ENCODE assay signal across 26 cellular contexts in the genomic region with DNA sequence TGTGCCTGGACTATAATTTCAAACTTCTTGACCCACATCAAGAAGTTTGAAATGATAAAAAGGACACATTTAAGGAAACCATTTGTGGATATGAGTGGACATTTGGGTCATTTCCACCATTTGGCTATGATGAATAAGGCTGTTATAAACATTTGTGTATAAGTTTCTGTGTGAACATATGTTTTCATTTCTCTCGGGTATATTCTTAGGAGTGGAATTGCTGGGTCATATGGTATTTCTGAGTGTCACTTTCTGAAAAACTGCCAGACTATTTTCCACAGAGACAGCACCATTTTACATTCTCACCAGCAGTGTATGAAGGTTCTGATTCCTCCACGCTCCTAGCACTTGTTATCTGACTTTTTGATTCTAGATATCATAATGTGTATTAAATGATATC.
"Had no signal": no experiment of that assay in that cellular context is flagged by ENCODE, and none has a peak within 500 bp of the region (broad histone marks: within the 10 kb centered on the region; RNA-seq: fewer than 3 reads in every experiment).

No MANE protein-coding gene starts in this region.

- H3K27ac Mint-ChIP-seq: naive thymus-derived CD8-positive, alpha-beta T cell; nephron; progenitor cell of endocrine pancreas; stimulated activated memory B cell treated with anti-CD40 and anti-IgM and Interleukin-4, amounts not matched to agents 10 μg/mL and 1 μg/mL and 100 μg/mL, for 72 hours; stimulated activated naive CD8-positive, alpha-beta T cell treated with anti-CD3 and anti-CD28 coated beads, Interleukin-15, amount 100 ng/mL, for 72 hours; type B pancreatic cell had no signal

- ATAC-seq: left colon; left lung; lower lobe of right lung; naive thymus-derived CD8-positive, alpha-beta T cell; right lobe of liver; stimulated activated memory B cell treated with anti-CD40 and anti-IgM and Interleukin-4, amounts not matched to agents 10 μg/mL and 1 μg/mL and 100 μg/mL, for 72 hours; stimulated activated naive CD8-positive, alpha-beta T cell treated with anti-CD3 and anti-CD28 coated beads, Interleukin-15, amount 100 ng/mL, for 72 hours had no signal

- H3K4me1 ChIP-seq: left lung, lower lobe of right lung, parathyroid adenoma, right atrium auricular region, right lobe of liver, tibial nerve, uterus had no signal

- H3K9me3 ChIP-seq: right atrium auricular region, right lobe of liver, uterus had no signal

- H3K4me3 Mint-ChIP-seq: naive thymus-derived CD8-positive, alpha-beta T cell; nephron; neural crest cell; stimulated activated memory B cell treated with anti-CD40 and anti-IgM and Interleukin-4, amounts not matched to agents 10 μg/mL and 1 μg/mL and 100 μg/mL, for 72 hours; stimulated activated naive CD8-positive, alpha-beta T cell treated with anti-CD3 and anti-CD28 coated beads, Interleukin-15, amount 100 ng/mL, for 72 hours; type B pancreatic cell had no signal

- H3K36me3 ChIP-seq: right lobe of liver, uterus had no signal

- DNase-seq: hippocampal formation; left colon; left lung; lower lobe of right lung; mammary epithelial cell; mesenchymal stem cell; naive thymus-derived CD8-positive, alpha-beta T cell; nucleus accumbens; right lobe of liver; stimulated activated CD4-positive, alpha-beta T cell treated with anti-CD3 and anti-CD28 coated beads, Interleukin-1b, Interleukin-23, amount 100 ng/mL, for 48 hours; stimulated activated CD4-positive, alpha-beta T cell treated with anti-CD3 and anti-CD28 coated beads, Interleukin-2, amount 100 ng/mL, for 48 hours; stimulated activated CD4-positive, alpha-beta T cell treated with anti-CD3 and anti-CD28 coated beads, Interleukin-4, amount 100 ng/mL, for 4 hours; stimulated activated CD8-positive, alpha-beta memory T cell treated with anti-CD3 and anti-CD28 coated beads, Interleukin-4, amount 100 ng/mL, for 48 hours; stimulated activated naive CD4-positive, alpha-beta T cell treated with Interleukin-2 at 50 U/mL for 16 hours; stimulated activated naive CD8-positive, alpha-beta T cell treated with anti-CD3 and anti-CD28 coated beads, Interleukin-15, amount 100 ng/mL, for 72 hours; substantia nigra; uterus had no signal

- H3K27me3 ChIP-seq: left lung, right atrium auricular region, right lobe of liver, tibial nerve, uterus had no signal

- H3K27me3 Mint-ChIP-seq: naive thymus-derived CD8-positive, alpha-beta T cell; progenitor cell of endocrine pancreas; stimulated activated memory B cell treated with anti-CD40 and anti-IgM and Interleukin-4, amounts not matched to agents 10 μg/mL and 1 μg/mL and 100 μg/mL, for 72 hours; stimulated activated naive CD8-positive, alpha-beta T cell treated with anti-CD3 and anti-CD28 coated beads, Interleukin-15, amount 100 ng/mL, for 72 hours; type B pancreatic cell had no signal

- H3K4me1 Mint-ChIP-seq: nephron; neural crest cell; stimulated activated naive CD8-positive, alpha-beta T cell treated with anti-CD3 and anti-CD28 coated beads, Interleukin-15, amount 100 ng/mL, for 72 hours had no signal

- H3K4me3 ChIP-seq: left lung, lower lobe of right lung, right atrium auricular region, right lobe of liver, smooth muscle cell, tibial nerve, uterus had no signal

- H3K27ac ChIP-seq: left lung, lower lobe of right lung, parathyroid adenoma, right atrium auricular region, right lobe of liver, tibial nerve, uterus had no signal
